1 cellular context compared by ENCODE assay signal in the genomic region with DNA sequence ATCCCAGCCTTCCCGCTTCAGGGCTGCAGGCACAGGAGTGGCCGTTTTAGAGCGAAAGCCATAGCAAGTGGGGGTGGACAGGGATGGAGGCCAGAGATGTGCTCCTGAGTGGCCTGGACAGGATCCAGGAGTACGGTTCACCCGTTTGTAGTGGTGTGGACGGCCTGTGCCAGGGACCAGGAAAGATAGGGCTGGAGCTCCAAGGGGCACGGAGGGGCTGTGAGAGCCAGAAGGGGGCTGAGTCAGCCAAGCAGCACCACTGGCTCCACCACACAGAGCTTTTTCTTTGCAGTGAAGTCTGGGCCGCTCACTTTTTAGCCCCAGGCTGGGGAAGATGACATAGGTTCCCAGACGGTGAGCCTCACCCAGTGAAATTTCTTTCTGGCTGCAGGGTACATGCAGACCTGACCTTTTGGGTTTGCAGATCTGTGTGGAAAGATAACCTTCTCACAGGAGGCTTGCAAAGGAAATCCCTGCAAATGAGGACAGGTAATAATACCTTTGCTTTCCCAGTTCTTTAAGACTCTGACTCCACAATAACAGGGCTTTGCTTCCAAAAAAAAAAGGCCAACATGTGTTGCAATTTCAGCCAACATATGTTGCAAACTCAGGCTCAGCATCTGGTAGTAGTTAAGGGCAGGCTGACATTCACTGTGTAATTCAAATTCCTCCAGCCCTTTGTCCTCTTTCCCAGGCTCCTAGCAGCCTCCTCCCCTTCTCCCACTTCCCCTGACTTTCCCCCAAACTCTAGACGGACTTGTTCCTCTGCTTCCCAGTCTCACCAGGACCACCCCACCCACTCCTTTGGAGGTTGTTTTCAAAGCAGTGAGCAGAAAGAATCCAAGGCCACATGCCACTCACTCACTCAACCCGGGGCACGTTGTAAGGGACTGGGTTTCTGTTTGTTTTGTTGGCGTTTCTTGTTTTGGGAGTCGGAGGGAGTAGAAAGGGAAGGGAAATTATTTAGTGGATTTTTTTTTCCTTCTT.
TF ChIP-seq lines count a peak whose summit lies in the region.

No MANE protein-coding gene starts in this region.

TF ChIP-seq in HepG2, 621 proteins besides CTCF, POLR2A, EP300 and RAD21 (continued from another document and continues in another):
- TF ChIP-seq, protein P1, sequence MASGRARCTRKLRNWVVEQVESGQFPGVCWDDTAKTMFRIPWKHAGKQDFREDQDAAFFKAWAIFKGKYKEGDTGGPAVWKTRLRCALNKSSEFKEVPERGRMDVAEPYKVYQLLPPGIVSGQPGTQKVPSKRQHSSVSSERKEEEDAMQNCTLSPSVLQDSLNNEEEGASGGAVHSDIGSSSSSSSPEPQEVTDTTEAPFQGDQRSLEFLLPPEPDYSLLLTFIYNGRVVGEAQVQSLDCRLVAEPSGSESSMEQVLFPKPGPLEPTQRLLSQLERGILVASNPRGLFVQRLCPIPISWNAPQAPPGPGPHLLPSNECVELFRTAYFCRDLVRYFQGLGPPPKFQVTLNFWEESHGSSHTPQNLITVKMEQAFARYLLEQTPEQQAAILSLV (CRISPR knock-in tag; IDR thresholded peaks at IDR 0.05; ENCODE audit: borderline replicate concordance) = 0 out of 2 replicates have a peak, but pooled peaks have one; percentile 65
- TF ChIP-seq NFKBIZ (CRISPR knock-in tag; IDR thresholded peaks at IDR 0.05) (peak; percentile 57; the same call in 1 of the 2 replicates), ZNF7 (CRISPR knock-in tag; IDR thresholded peaks at IDR 0.05) (no peak), ZNF331 (CRISPR knock-in tag; IDR thresholded peaks at IDR 0.05) (peak; percentile 67; the same call in 1 of the 2 replicates), MIXL1 (CRISPR knock-in tag; IDR thresholded peaks at IDR 0.05) (0 out of 2 replicates have a peak, but pooled peaks have one; percentile 31), NFRKB (IDR thresholded peaks at IDR 0.05) (no peak), RARA (CRISPR knock-in tag; IDR thresholded peaks at IDR 0.05) (peak; percentile 47), SSRP1 (CRISPR knock-in tag; IDR thresholded peaks at IDR 0.05) (no peak), HOXA5 (CRISPR knock-in tag; IDR thresholded peaks at IDR 0.05) (peak; percentile 45; the same call in 1 of the 2 replicates), YEATS4 (CRISPR knock-in tag; IDR thresholded peaks at IDR 0.05; ENCODE audit: borderline replicate concordance) (peak; percentile 62; the same call in 1 of the 2 replicates), ZNF136 (CRISPR knock-in tag; IDR thresholded peaks at IDR 0.05; ENCODE audit: low read depth) (0 out of 2 replicates have a peak, but pooled peaks have one; percentile 7), ERF (CRISPR knock-in tag; IDR thresholded peaks at IDR 0.05) (peak; percentile 66; the same call in 1 of the 2 replicates), SIN3A (IDR thresholded peaks at IDR 0.05; ENCODE audit: borderline replicate concordance, low read depth, low read length) (peak; percentile 35; the same call in 1 of the 2 replicates), DNMT1 (CRISPR knock-in tag; IDR thresholded peaks at IDR 0.05) (no peak), BRCA1 (CRISPR knock-in tag; IDR thresholded peaks at IDR 0.05) (no peak), ZBTB8A (CRISPR knock-in tag; IDR thresholded peaks at IDR 0.05; ENCODE audit: borderline replicate concordance, low read depth) (no peak), ZFX (CRISPR knock-in tag; IDR thresholded peaks at IDR 0.05; ENCODE audit: low read depth) (peak; percentile 40; the same call in 1 of the 2 replicates), ZNF256 (CRISPR knock-in tag; conservative IDR thresholded peaks at IDR 0.05) (0 out of 2 replicates have a peak, but pooled peaks have one; percentile 28), ZNF614 (CRISPR knock-in tag; IDR thresholded peaks at IDR 0.05; ENCODE audit: borderline replicate concordance) (0 out of 2 replicates have a peak, but pooled peaks have one; percentile 12), ZNF496 (CRISPR knock-in tag; IDR thresholded peaks at IDR 0.05; ENCODE audit: insufficient replicate concordance) (no peak), ZNF878 (CRISPR knock-in tag; IDR thresholded peaks at IDR 0.05) (peak; percentile 69; the same call in 1 of the 2 replicates), ZNF460 (CRISPR knock-in tag; IDR thresholded peaks at IDR 0.05; ENCODE audit: borderline replicate concordance) (no peak), GATAD1 (CRISPR knock-in tag; IDR thresholded peaks at IDR 0.05) (0 out of 2 replicates have a peak, but pooled peaks have one; percentile 6), MYC (CRISPR knock-in tag; IDR thresholded peaks at IDR 0.05; ENCODE audit: borderline replicate concordance) (peak; percentile 41; the same call in 1 of the 2 replicates), RFXAP (CRISPR knock-in tag; IDR thresholded peaks at IDR 0.05; ENCODE audit: borderline replicate concordance) (peak; percentile 24; the same call in 1 of the 2 replicates), FOXJ3 (CRISPR knock-in tag; IDR thresholded peaks at IDR 0.05; ENCODE audit: borderline replicate concordance) (peak; percentile 32; the same call in 1 of the 2 replicates), KDM5B (CRISPR knock-in tag; IDR thresholded peaks at IDR 0.05; ENCODE audit: borderline replicate concordance) (peak; percentile 58; the same call in 1 of the 2 replicates), TEAD3 (CRISPR knock-in tag; optimal IDR thresholded peaks at IDR 0.05; ENCODE audit: borderline replicate concordance) (peak; percentile 51), ARNTL (CRISPR knock-in tag; IDR thresholded peaks at IDR 0.05) (0 out of 2 replicates have a peak, but pooled peaks have one; percentile 56)
- TF ChIP-seq, protein P2, sequence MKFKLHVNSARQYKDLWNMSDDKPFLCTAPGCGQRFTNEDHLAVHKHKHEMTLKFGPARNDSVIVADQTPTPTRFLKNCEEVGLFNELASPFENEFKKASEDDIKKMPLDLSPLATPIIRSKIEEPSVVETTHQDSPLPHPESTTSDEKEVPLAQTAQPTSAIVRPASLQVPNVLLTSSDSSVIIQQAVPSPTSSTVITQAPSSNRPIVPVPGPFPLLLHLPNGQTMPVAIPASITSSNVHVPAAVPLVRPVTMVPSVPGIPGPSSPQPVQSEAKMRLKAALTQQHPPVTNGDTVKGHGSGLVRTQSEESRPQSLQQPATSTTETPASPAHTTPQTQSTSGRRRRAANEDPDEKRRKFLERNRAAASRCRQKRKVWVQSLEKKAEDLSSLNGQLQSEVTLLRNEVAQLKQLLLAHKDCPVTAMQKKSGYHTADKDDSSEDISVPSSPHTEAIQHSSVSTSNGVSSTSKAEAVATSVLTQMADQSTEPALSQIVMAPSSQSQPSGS (CRISPR knock-in tag; IDR thresholded peaks at IDR 0.05) = 0 out of 2 replicates have a peak, but pooled peaks have one; percentile 47
- TF ChIP-seq, protein P3, sequence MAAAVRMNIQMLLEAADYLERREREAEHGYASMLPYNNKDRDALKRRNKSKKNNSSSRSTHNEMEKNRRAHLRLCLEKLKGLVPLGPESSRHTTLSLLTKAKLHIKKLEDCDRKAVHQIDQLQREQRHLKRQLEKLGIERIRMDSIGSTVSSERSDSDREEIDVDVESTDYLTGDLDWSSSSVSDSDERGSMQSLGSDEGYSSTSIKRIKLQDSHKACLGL (CRISPR knock-in tag; IDR thresholded peaks at IDR 0.05) = no peak
- TF ChIP-seq, protein P4, sequence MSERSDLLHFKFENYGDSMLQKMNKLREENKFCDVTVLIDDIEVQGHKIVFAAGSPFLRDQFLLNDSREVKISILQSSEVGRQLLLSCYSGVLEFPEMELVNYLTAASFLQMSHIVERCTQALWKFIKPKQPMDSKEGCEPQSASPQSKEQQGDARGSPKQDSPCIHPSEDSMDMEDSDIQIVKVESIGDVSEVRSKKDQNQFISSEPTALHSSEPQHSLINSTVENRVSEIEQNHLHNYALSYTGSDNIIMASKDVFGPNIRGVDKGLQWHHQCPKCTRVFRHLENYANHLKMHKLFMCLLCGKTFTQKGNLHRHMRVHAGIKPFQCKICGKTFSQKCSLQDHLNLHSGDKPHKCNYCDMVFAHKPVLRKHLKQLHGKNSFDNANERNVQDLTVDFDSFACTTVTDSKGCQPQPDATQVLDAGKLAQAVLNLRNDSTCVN (CRISPR knock-in tag; IDR thresholded peaks at IDR 0.05; ENCODE audit: borderline replicate concordance) = 0 out of 2 replicates have a peak, but pooled peaks have one; percentile 28
- TF ChIP-seq, protein P5, sequence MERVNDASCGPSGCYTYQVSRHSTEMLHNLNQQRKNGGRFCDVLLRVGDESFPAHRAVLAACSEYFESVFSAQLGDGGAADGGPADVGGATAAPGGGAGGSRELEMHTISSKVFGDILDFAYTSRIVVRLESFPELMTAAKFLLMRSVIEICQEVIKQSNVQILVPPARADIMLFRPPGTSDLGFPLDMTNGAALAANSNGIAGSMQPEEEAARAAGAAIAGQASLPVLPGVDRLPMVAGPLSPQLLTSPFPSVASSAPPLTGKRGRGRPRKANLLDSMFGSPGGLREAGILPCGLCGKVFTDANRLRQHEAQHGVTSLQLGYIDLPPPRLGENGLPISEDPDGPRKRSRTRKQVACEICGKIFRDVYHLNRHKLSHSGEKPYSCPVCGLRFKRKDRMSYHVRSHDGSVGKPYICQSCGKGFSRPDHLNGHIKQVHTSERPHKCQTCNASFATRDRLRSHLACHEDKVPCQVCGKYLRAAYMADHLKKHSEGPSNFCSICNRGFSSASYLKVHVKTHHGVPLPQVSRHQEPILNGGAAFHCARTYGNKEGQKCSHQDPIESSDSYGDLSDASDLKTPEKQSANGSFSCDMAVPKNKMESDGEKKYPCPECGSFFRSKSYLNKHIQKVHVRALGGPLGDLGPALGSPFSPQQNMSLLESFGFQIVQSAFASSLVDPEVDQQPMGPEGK (CRISPR knock-in tag; IDR thresholded peaks at IDR 0.05) = peak; percentile 36
- TF ChIP-seq, protein P6, sequence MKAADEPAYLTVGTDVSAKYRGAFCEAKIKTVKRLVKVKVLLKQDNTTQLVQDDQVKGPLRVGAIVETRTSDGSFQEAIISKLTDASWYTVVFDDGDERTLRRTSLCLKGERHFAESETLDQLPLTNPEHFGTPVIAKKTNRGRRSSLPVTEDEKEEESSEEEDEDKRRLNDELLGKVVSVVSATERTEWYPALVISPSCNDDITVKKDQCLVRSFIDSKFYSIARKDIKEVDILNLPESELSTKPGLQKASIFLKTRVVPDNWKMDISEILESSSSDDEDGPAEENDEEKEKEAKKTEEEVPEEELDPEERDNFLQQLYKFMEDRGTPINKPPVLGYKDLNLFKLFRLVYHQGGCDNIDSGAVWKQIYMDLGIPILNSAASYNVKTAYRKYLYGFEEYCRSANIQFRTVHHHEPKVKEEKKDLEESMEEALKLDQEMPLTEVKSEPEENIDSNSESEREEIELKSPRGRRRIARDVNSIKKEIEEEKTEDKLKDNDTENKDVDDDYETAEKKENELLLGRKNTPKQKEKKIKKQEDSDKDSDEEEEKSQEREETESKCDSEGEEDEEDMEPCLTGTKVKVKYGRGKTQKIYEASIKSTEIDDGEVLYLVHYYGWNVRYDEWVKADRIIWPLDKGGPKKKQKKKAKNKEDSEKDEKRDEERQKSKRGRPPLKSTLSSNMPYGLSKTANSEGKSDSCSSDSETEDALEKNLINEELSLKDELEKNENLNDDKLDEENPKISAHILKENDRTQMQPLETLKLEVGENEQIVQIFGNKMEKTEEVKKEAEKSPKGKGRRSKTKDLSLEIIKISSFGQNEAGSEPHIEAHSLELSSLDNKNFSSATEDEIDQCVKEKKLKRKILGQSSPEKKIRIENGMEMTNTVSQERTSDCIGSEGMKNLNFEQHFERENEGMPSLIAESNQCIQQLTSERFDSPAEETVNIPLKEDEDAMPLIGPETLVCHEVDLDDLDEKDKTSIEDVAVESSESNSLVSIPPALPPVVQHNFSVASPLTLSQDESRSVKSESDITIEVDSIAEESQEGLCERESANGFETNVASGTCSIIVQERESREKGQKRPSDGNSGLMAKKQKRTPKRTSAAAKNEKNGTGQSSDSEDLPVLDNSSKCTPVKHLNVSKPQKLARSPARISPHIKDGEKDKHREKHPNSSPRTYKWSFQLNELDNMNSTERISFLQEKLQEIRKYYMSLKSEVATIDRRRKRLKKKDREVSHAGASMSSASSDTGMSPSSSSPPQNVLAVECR (CRISPR knock-in tag; IDR thresholded peaks at IDR 0.05; ENCODE audit: borderline replicate concordance) = peak; percentile 54; the same call in 1 of the 2 replicates
- TF ChIP-seq, protein P7, sequence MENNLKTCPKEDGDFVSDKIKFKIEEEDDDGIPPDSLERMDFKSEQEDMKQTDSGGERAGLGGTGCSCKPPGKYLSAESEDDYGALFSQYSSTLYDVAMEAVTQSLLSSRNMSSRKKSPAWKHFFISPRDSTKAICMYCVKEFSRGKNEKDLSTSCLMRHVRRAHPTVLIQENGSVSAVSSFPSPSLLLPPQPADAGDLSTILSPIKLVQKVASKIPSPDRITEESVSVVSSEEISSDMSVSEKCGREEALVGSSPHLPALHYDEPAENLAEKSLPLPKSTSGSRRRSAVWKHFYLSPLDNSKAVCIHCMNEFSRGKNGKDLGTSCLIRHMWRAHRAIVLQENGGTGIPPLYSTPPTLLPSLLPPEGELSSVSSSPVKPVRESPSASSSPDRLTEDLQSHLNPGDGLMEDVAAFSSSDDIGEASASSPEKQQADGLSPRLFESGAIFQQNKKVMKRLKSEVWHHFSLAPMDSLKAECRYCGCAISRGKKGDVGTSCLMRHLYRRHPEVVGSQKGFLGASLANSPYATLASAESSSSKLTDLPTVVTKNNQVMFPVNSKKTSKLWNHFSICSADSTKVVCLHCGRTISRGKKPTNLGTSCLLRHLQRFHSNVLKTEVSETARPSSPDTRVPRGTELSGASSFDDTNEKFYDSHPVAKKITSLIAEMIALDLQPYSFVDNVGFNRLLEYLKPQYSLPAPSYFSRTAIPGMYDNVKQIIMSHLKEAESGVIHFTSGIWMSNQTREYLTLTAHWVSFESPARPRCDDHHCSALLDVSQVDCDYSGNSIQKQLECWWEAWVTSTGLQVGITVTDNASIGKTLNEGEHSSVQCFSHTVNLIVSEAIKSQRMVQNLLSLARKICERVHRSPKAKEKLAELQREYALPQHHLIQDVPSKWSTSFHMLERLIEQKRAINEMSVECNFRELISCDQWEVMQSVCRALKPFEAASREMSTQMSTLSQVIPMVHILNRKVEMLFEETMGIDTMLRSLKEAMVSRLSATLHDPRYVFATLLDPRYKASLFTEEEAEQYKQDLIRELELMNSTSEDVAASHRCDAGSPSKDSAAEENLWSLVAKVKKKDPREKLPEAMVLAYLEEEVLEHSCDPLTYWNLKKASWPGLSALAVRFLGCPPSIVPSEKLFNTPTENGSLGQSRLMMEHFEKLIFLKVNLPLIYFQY (CRISPR knock-in tag; IDR thresholded peaks at IDR 0.05; ENCODE audit: borderline replicate concordance) = peak; percentile 19; the same call in 1 of the 2 replicates
- TF ChIP-seq, protein P8, sequence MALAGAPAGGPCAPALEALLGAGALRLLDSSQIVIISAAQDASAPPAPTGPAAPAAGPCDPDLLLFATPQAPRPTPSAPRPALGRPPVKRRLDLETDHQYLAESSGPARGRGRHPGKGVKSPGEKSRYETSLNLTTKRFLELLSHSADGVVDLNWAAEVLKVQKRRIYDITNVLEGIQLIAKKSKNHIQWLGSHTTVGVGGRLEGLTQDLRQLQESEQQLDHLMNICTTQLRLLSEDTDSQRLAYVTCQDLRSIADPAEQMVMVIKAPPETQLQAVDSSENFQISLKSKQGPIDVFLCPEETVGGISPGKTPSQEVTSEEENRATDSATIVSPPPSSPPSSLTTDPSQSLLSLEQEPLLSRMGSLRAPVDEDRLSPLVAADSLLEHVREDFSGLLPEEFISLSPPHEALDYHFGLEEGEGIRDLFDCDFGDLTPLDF (CRISPR knock-in tag; IDR thresholded peaks at IDR 0.05) = no peak
- TF ChIP-seq, protein P9, sequence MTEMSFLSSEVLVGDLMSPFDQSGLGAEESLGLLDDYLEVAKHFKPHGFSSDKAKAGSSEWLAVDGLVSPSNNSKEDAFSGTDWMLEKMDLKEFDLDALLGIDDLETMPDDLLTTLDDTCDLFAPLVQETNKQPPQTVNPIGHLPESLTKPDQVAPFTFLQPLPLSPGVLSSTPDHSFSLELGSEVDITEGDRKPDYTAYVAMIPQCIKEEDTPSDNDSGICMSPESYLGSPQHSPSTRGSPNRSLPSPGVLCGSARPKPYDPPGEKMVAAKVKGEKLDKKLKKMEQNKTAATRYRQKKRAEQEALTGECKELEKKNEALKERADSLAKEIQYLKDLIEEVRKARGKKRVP (CRISPR knock-in tag; IDR thresholded peaks at IDR 0.05) = 0 out of 4 replicates have a peak, but pooled peaks of 1 of the 2 experiments have one; percentile 11
